ENCODE assay signal across 1 cellular context in genomic region chr1:21294266-21295058, GRCh38.
TF ChIP-seq lines count a peak whose summit lies in the region.

No MANE protein-coding gene starts in this region.

TF ChIP-seq in K562, 482 proteins besides CTCF, POLR2A, EP300 and RAD21 (continued from another document):
- TF ChIP-seq RCOR1 (IDR thresholded peaks at IDR 0.05; ENCODE audit: borderline replicate concordance in 1 of 2, low read depth in 2 of 2, low read length in 2 of 2) (0 out of 4 replicates have a peak, but pooled peaks of 1 of the 2 experiments have one; percentile 6), ZBTB11 (CRISPR knock-in tag; IDR thresholded peaks at IDR 0.05) (0 out of 6 replicates have a peak, but pooled peaks of 1 of the 3 experiments have one; percentile 25), ZNF766 (CRISPR knock-in tag; conservative IDR thresholded peaks at IDR 0.05) (no peak), KLF10 (CRISPR knock-in tag; IDR thresholded peaks at IDR 0.05) (no peak), ZC3H4 (CRISPR knock-in tag; IDR thresholded peaks at IDR 0.05; ENCODE audit: borderline replicate concordance) (no peak)
